ENCODE assay signal across 1 cellular context in the genomic region with DNA sequence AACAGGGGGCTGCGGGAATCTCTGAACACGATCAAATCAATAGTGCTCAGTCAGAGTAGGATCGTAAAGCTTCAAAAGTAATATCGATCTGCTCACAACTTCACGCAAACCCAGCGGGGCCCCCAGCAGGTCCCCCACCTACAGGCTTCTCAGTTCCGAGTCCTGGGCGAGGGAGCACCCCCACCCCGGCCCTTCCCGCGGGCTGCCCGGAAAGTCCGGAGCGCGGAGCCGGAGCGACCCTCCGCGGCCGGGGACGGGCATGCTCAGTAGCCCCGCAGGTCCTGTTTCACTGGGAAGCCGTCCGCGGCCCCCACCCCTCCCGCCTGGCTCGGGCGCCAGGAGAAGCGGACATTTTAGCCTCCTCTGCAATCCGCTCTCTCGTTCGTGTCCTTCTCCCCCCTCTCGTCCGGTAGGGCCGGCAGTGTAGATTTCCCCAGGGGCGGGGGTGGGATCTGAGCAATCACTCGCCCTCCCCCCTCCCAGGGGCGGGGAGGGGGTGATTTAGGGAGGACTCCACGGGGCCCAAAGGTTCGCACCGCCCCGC.
A peak's percentile ranks its signal among the peaks of the same experiment; 100 is the strongest.
TF ChIP-seq lines count a peak whose summit lies in the region.

No MANE protein-coding gene starts in this region.

TF ChIP-seq in HepG2, 621 proteins besides CTCF, POLR2A, EP300 and RAD21 (continued from another document and continues in another):
- TF ChIP-seq NR2F6 (IDR thresholded peaks at IDR 0.05) (no peak), NR2F6 (CRISPR knock-in tag; IDR thresholded peaks at IDR 0.05) (peak; percentile 54; the same call in 1 of the 2 replicates), ZNF160 (CRISPR knock-in tag; IDR thresholded peaks at IDR 0.05) (peak; percentile 83), PHB2 (IDR thresholded peaks at IDR 0.05; ENCODE audit: partially characterized antibody) (no peak), ZNF891 (CRISPR knock-in tag; IDR thresholded peaks at IDR 0.05) (0 out of 2 replicates have a peak, but pooled peaks have one; percentile 68), CEBPG (CRISPR knock-in tag; IDR thresholded peaks at IDR 0.05) (peak; percentile 43; the same call in 1 of the 2 replicates), ZNF746 (CRISPR knock-in tag; IDR thresholded peaks at IDR 0.05) (peak; percentile 93), RXRA (CRISPR knock-in tag; IDR thresholded peaks at IDR 0.05) (peak; percentile 57; the same call in 1 of the 2 replicates), SETDB1 (CRISPR knock-in tag; IDR thresholded peaks at IDR 0.05; ENCODE audit: borderline replicate concordance) (no peak; the same call in 1 of the 2 replicates), ZFP41 (CRISPR knock-in tag; IDR thresholded peaks at IDR 0.05; ENCODE audit: borderline replicate concordance) (no peak; the same call in 1 of the 2 replicates), HDAC6 (IDR thresholded peaks at IDR 0.05; ENCODE audit: low read depth, low read length) (no peak), NFIB (CRISPR knock-in tag; IDR thresholded peaks at IDR 0.05; ENCODE audit: borderline replicate concordance) (no peak), TRIM24 (CRISPR knock-in tag; IDR thresholded peaks at IDR 0.05) (0 out of 2 replicates have a peak, but pooled peaks have one; percentile 47), ZNF205 (CRISPR knock-in tag; IDR thresholded peaks at IDR 0.05) (peak; percentile 65; the same call in 1 of the 2 replicates), REXO4 (CRISPR knock-in tag; IDR thresholded peaks at IDR 0.05; ENCODE audit: borderline replicate concordance) (no peak), ZNF3 (CRISPR knock-in tag; IDR thresholded peaks at IDR 0.05) (no peak), HHEX (CRISPR knock-in tag; IDR thresholded peaks at IDR 0.05) (no peak), SMAD3 (CRISPR knock-in tag; IDR thresholded peaks at IDR 0.05) (0 out of 2 replicates have a peak, but pooled peaks have one; percentile 28), NCOA2 (CRISPR knock-in tag; IDR thresholded peaks at IDR 0.05) (no peak; the same call in 1 of the 2 replicates), SKI (IDR thresholded peaks at IDR 0.05; ENCODE audit: partially characterized antibody) (peak; percentile 72), SNRNP70 (IDR thresholded peaks at IDR 0.05; ENCODE audit: low read depth, low read length) (no peak), CREB1 (IDR thresholded peaks at IDR 0.05) (peak; percentile 6; the same call in 1 of the 2 replicates), CREB1 (CRISPR knock-in tag; IDR thresholded peaks at IDR 0.05) (0 out of 2 replicates have a peak, but pooled peaks have one; percentile 27), ZNF225 (CRISPR knock-in tag; IDR thresholded peaks at IDR 0.05) (no peak), ZNF766 (CRISPR knock-in tag; IDR thresholded peaks at IDR 0.05; ENCODE audit: borderline replicate concordance) (no peak; the same call in 1 of the 2 replicates), ZNF619 (CRISPR knock-in tag; IDR thresholded peaks at IDR 0.05) (no peak), FOXA1 (IDR thresholded peaks at IDR 0.05) (no peak), FOXA1 (CRISPR knock-in tag; IDR thresholded peaks at IDR 0.05) (peak; percentile 61; the same call in 1 of the 2 replicates), KLF13 (CRISPR knock-in tag; IDR thresholded peaks at IDR 0.05) (no peak; the same call in 1 of the 2 replicates), CBFB (CRISPR knock-in tag; IDR thresholded peaks at IDR 0.05) (peak; percentile 92; the same call in 1 of the 2 replicates), SIN3A (IDR thresholded peaks at IDR 0.05; ENCODE audit: borderline replicate concordance, low read depth, low read length) (peak; percentile 78; the same call in 1 of the 2 replicates), NONO (IDR thresholded peaks at IDR 0.05) (no peak), NONO (CRISPR knock-in tag; conservative IDR thresholded peaks at IDR 0.05) (peak; percentile 40; the same call in 1 of the 2 replicates), EHMT2 (IDR thresholded peaks at IDR 0.05; ENCODE audit: borderline replicate concordance, low read depth, low read length) (no peak), ZSCAN20 (CRISPR knock-in tag; IDR thresholded peaks at IDR 0.05; ENCODE audit: borderline replicate concordance) (peak; percentile 79; the same call in 1 of the 2 replicates)
- TF ChIP-seq, protein P1, sequence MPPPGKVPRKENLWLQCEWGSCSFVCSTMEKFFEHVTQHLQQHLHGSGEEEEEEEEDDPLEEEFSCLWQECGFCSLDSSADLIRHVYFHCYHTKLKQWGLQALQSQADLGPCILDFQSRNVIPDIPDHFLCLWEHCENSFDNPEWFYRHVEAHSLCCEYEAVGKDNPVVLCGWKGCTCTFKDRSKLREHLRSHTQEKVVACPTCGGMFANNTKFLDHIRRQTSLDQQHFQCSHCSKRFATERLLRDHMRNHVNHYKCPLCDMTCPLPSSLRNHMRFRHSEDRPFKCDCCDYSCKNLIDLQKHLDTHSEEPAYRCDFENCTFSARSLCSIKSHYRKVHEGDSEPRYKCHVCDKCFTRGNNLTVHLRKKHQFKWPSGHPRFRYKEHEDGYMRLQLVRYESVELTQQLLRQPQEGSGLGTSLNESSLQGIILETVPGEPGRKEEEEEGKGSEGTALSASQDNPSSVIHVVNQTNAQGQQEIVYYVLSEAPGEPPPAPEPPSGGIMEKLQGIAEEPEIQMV (CRISPR knock-in tag; IDR thresholded peaks at IDR 0.05; ENCODE audit: low read depth) = peak; percentile 68
- TF ChIP-seq, protein P2, sequence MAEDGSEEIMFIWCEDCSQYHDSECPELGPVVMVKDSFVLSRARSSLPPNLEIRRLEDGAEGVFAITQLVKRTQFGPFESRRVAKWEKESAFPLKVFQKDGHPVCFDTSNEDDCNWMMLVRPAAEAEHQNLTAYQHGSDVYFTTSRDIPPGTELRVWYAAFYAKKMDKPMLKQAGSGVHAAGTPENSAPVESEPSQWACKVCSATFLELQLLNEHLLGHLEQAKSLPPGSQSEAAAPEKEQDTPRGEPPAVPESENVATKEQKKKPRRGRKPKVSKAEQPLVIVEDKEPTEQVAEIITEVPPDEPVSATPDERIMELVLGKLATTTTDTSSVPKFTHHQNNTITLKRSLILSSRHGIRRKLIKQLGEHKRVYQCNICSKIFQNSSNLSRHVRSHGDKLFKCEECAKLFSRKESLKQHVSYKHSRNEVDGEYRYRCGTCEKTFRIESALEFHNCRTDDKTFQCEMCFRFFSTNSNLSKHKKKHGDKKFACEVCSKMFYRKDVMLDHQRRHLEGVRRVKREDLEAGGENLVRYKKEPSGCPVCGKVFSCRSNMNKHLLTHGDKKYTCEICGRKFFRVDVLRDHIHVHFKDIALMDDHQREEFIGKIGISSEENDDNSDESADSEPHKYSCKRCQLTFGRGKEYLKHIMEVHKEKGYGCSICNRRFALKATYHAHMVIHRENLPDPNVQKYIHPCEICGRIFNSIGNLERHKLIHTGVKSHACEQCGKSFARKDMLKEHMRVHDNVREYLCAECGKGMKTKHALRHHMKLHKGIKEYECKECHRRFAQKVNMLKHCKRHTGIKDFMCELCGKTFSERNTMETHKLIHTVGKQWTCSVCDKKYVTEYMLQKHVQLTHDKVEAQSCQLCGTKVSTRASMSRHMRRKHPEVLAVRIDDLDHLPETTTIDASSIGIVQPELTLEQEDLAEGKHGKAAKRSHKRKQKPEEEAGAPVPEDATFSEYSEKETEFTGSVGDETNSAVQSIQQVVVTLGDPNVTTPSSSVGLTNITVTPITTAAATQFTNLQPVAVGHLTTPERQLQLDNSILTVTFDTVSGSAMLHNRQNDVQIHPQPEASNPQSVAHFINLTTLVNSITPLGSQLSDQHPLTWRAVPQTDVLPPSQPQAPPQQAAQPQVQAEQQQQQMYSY (CRISPR knock-in tag; IDR thresholded peaks at IDR 0.05) = peak; percentile 100
- TF ChIP-seq, protein P3, sequence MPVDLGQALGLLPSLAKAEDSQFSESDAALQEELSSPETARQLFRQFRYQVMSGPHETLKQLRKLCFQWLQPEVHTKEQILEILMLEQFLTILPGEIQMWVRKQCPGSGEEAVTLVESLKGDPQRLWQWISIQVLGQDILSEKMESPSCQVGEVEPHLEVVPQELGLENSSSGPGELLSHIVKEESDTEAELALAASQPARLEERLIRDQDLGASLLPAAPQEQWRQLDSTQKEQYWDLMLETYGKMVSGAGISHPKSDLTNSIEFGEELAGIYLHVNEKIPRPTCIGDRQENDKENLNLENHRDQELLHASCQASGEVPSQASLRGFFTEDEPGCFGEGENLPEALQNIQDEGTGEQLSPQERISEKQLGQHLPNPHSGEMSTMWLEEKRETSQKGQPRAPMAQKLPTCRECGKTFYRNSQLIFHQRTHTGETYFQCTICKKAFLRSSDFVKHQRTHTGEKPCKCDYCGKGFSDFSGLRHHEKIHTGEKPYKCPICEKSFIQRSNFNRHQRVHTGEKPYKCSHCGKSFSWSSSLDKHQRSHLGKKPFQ (CRISPR knock-in tag; IDR thresholded peaks at IDR 0.05; ENCODE audit: insufficient replicate concordance) = peak; percentile 50
- TF ChIP-seq, protein P4, sequence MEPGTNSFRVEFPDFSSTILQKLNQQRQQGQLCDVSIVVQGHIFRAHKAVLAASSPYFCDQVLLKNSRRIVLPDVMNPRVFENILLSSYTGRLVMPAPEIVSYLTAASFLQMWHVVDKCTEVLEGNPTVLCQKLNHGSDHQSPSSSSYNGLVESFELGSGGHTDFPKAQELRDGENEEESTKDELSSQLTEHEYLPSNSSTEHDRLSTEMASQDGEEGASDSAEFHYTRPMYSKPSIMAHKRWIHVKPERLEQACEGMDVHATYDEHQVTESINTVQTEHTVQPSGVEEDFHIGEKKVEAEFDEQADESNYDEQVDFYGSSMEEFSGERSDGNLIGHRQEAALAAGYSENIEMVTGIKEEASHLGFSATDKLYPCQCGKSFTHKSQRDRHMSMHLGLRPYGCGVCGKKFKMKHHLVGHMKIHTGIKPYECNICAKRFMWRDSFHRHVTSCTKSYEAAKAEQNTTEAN (CRISPR knock-in tag; conservative IDR thresholded peaks at IDR 0.05) = peak; percentile 44; the same call in 1 of the 2 replicates
- TF ChIP-seq, protein P5, sequence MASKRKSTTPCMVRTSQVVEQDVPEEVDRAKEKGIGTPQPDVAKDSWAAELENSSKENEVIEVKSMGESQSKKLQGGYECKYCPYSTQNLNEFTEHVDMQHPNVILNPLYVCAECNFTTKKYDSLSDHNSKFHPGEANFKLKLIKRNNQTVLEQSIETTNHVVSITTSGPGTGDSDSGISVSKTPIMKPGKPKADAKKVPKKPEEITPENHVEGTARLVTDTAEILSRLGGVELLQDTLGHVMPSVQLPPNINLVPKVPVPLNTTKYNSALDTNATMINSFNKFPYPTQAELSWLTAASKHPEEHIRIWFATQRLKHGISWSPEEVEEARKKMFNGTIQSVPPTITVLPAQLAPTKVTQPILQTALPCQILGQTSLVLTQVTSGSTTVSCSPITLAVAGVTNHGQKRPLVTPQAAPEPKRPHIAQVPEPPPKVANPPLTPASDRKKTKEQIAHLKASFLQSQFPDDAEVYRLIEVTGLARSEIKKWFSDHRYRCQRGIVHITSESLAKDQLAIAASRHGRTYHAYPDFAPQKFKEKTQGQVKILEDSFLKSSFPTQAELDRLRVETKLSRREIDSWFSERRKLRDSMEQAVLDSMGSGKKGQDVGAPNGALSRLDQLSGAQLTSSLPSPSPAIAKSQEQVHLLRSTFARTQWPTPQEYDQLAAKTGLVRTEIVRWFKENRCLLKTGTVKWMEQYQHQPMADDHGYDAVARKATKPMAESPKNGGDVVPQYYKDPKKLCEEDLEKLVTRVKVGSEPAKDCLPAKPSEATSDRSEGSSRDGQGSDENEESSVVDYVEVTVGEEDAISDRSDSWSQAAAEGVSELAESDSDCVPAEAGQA (IDR thresholded peaks at IDR 0.05; ENCODE audit: low read depth) = peak; percentile 62; the same call in 1 of the 2 replicates
- TF ChIP-seq, protein P5 (CRISPR knock-in tag; IDR thresholded peaks at IDR 0.05; ENCODE audit: borderline replicate concordance) = no peak; the same call in 1 of the 2 replicates
- TF ChIP-seq, protein P6, sequence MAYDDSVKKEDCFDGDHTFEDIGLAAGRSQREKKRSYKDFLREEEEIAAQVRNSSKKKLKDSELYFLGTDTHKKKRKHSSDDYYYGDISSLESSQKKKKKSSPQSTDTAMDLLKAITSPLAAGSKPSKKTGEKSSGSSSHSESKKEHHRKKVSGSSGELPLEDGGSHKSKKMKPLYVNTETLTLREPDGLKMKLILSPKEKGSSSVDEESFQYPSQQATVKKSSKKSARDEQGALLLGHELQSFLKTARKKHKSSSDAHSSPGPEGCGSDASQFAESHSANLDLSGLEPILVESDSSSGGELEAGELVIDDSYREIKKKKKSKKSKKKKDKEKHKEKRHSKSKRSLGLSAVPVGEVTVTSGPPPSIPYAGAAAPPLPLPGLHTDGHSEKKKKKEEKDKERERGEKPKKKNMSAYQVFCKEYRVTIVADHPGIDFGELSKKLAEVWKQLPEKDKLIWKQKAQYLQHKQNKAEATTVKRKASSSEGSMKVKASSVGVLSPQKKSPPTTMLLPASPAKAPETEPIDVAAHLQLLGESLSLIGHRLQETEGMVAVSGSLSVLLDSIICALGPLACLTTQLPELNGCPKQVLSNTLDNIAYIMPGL (CRISPR knock-in tag; IDR thresholded peaks at IDR 0.05; ENCODE audit: borderline replicate concordance in 1 of 2, low read depth in 1 of 2) = peak in 1 of 2 experiments; percentile 86; a peak in 2 of 4 replicates
- TF ChIP-seq, protein P7, sequence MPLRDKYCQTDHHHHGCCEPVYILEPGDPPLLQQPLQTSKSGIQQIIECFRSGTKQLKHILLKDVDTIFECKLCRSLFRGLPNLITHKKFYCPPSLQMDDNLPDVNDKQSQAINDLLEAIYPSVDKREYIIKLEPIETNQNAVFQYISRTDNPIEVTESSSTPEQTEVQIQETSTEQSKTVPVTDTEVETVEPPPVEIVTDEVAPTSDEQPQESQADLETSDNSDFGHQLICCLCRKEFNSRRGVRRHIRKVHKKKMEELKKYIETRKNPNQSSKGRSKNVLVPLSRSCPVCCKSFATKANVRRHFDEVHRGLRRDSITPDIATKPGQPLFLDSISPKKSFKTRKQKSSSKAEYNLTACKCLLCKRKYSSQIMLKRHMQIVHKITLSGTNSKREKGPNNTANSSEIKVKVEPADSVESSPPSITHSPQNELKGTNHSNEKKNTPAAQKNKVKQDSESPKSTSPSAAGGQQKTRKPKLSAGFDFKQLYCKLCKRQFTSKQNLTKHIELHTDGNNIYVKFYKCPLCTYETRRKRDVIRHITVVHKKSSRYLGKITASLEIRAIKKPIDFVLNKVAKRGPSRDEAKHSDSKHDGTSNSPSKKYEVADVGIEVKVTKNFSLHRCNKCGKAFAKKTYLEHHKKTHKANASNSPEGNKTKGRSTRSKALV (CRISPR knock-in tag; IDR thresholded peaks at IDR 0.05) = no peak; the same call in none of the 2 replicates
